ENCODE assay signal across 18 cellular contexts in genomic region chr6:3789018-3789895, GRCh38. TPM values are rescaled to one million over a fixed set of nuclear protein-coding genes. Genes with fewer than 3 reads are reported as not detected.
DNase-seq lines count a peak whose midpoint lies in the region; ATAC-seq and TF ChIP-seq lines count a peak whose summit lies in the region.
"Had no signal": no experiment of that assay in that cellular context is flagged by ENCODE, and none has a peak within 500 bp of the region (broad histone marks: within the 10 kb centered on the region; RNA-seq: fewer than 3 reads in every experiment).

No MANE protein-coding gene starts in this region.

- H3K9me3 ChIP-seq in breast epithelium (no peaks in the 10 kb centered on the region), left lung (no peaks in the 10 kb centered on the region)

- TF ChIP-seq CTCF in breast epithelium (IDR thresholded peaks at IDR 0.05) (no peak), MCF 10A (IDR thresholded peaks at IDR 0.05; ENCODE audit: unreplicated experiment) (no peak), choroid plexus epithelial cell (conservative IDR thresholded peaks at IDR 0.05; ENCODE audit: low read depth, low read length) (no peak), left lung (IDR thresholded peaks at IDR 0.05) (no peak)

- ATAC-seq in left lung (peak; percentile 12), HG03469 (IDR thresholded peaks at IDR 0.05; ENCODE audit: unreplicated experiment) (no peak)

- no peak for DNase-seq in breast epithelium (ENCODE audit: low spot score in 2 of 2)
- no peak for DNase-seq in MCF 10A (ENCODE audit: unreplicated experiment)
- peak; percentile 77 for DNase-seq in choroid plexus epithelial cell (ENCODE audit: low read depth)
- peak in 1 of 2 donors; percentile 37 for DNase-seq in left lung
- no peak for DNase-seq in immature natural killer cell
- DNase-seq in SW480 (ENCODE audit: low spot score) = no peak
- DNase-seq in SK-N-DZ (ENCODE audit: low spot score) = no peak
- DNase-seq: activated CD8-positive, alpha-beta memory T cell treated with anti-CD3 and anti-CD28 coated beads, Interleukin-2, amount 50 U/mL, for 4 hours; brain microvascular endothelial cell; CD4-positive, alpha-beta memory T cell; foreskin fibroblast; GOT3; mesendoderm; retina had no signal

- H3K27me3 Mint-ChIP-seq in MCF 10A (ENCODE audit: insufficient read depth, unreplicated experiment) (no peaks in the 10 kb centered on the region), immature natural killer cell (ENCODE audit: low read depth in 3 of 3) (peaks cover 0 to 2% (median 0%) of the 10 kb centered on the region in 3 donors)
- H3K27me3 Mint-ChIP-seq: CD4-positive, alpha-beta memory T cell had no signal

- H3K27ac Mint-ChIP-seq in MCF 10A (ENCODE audit: low read depth, unreplicated experiment) = no peak overlapping the region
- H3K27ac Mint-ChIP-seq in immature natural killer cell = no peak overlapping the region
- H3K27ac Mint-ChIP-seq: CD4-positive, alpha-beta memory T cell; nephron; T-helper 2 cell treated with Interferon-gamma antibody and Interleukin-4, amounts not matched to agents 5 μg/mL and 100 μg/mL, for 36 hours had no signal

- H3K4me1 ChIP-seq in breast epithelium (no peaks in the 10 kb centered on the region), left lung (no peaks in the 10 kb centered on the region)

- H3K27ac ChIP-seq in breast epithelium = peak overlapping the region; percentile 24 to 39
- H3K27ac ChIP-seq in left lung = no peak overlapping the region
- H3K27ac ChIP-seq: 22Rv1, brain microvascular endothelial cell had no signal

- H3K36me3 ChIP-seq in breast epithelium = no peaks in the 10 kb centered on the region
- no peaks in the 10 kb centered on the region for H3K36me3 ChIP-seq in left lung
- H3K36me3 ChIP-seq: brain microvascular endothelial cell had no signal

- intact Hi-C loops in breast epithelium (cut with DNase I; ENCODE audit: low total_unique reads) (no loop called here), MCF 10A (cut with micrococcal nuclease) (no loop called here), left lung (cut with DNase I) (no loop called here)

- H3K27me3 ChIP-seq in breast epithelium = no peaks in the 10 kb centered on the region
- no peaks in the 10 kb centered on the region for H3K27me3 ChIP-seq in left lung
- H3K27me3 ChIP-seq: brain microvascular endothelial cell had no signal

- H3K4me3 ChIP-seq in breast epithelium = no peak overlapping the region
- no peak overlapping the region for H3K4me3 ChIP-seq in choroid plexus epithelial cell (ENCODE audit: low read depth, low read length)
- no peak overlapping the region for H3K4me3 ChIP-seq in left lung

- no peaks in the 10 kb centered on the region for H3K36me3 Mint-ChIP-seq in MCF 10A (ENCODE audit: insufficient read depth, unreplicated experiment)
- no peaks in the 10 kb centered on the region for H3K36me3 Mint-ChIP-seq in immature natural killer cell
- H3K36me3 Mint-ChIP-seq: CD4-positive, alpha-beta memory T cell had no signal

- CTCF ChIA-PET in MCF 10A (lab: Yijun Ruan, JAX) = no interaction called here

- H3K4me3 Mint-ChIP-seq in MCF 10A (ENCODE audit: unreplicated experiment) = no peak overlapping the region
- no peak overlapping the region for H3K4me3 Mint-ChIP-seq in immature natural killer cell
- H3K4me3 Mint-ChIP-seq: CD4-positive, alpha-beta memory T cell; nephron; T-helper 2 cell treated with Interferon-gamma antibody and Interleukin-4, amounts not matched to agents 5 μg/mL and 100 μg/mL, for 36 hours had no signal

- POLR2A ChIA-PET in MCF 10A (lab: Yijun Ruan, JAX) = interaction anchor here (0.7 to 0.8 kb wide), 2 partner anchors 21 to 41 kb away, joined by 4 to 5 read pairs; no protein-coding TSS in a partner anchor

- H3K4me1 Mint-ChIP-seq in MCF 10A (ENCODE audit: insufficient read depth, unreplicated experiment) (peaks cover 10% of the 10 kb centered on the region), immature natural killer cell (no peaks in the 10 kb centered on the region)
- H3K4me1 Mint-ChIP-seq: CD4-positive, alpha-beta memory T cell; nephron had no signal

- no peak for TF ChIP-seq POLR2A in breast epithelium (IDR thresholded peaks at IDR 0.05)

- H3K9me3 Mint-ChIP-seq in MCF 10A (ENCODE audit: unreplicated experiment) (no peaks in the 10 kb centered on the region), immature natural killer cell (no peaks in the 10 kb centered on the region)
- H3K9me3 Mint-ChIP-seq: CD4-positive, alpha-beta memory T cell; nephron; T-helper 2 cell treated with Interferon-gamma antibody and Interleukin-4, amounts not matched to agents 5 μg/mL and 100 μg/mL, for 36 hours had no signal

- no TSS peak for BruUV-seq in MCF 10A (replicated peaks; lab: Mats Ljungman, UMichigan)

RNA-seq across cellular contexts. Expression of gene PXDC1, which starts 37.7 kb away (rescaled TPM):
- 100 to 1,000 TPM in 1 of 3 donors, 10 to 100 TPM in 2; 86.2 to 122 (median 88.0) TPM for total RNA-seq in breast epithelium
- 48.1 and 51.4 TPM in 2 replicates for total RNA-seq in MCF 10A (2022)
- 10 to 100 TPM; 49.9 to 50.8 TPM for total RNA-seq in left lung
- not detected for polyA plus RNA-seq in immature natural killer cell
- not detected in 2 replicates for polyA plus RNA-seq in SK-N-DZ (2014; cell fraction: cytosol; rRNA removed)
- polyA plus RNA-seq in SK-N-DZ (2014; cell fraction: nucleus; rRNA removed) = 0.32 TPM in 1 of 2 replicates, not detected in the other
- polyA plus RNA-seq: CD4-positive, alpha-beta memory T cell had no signal

RNA-seq across cellular contexts. Expression of gene FAM50B, which starts 59.9 kb away (rescaled TPM):
- total RNA-seq in breast epithelium = 10 to 100 TPM in 1 of 3 donors, 1 to 10 TPM in 2; 8.8 to 17.0 (median 9.3) TPM
- total RNA-seq in MCF 10A (2022) = 4.0 and 4.3 TPM in 2 replicates
- 10 to 100 TPM; 11.6 to 12.7 TPM for total RNA-seq in left lung
- polyA plus RNA-seq in immature natural killer cell = 10 to 100 TPM in 1 of 3 donors, 1 to 10 TPM in 2; 3.9 to 15.9 (median 4.2) TPM
- polyA plus RNA-seq in SK-N-DZ (2014; cell fraction: cytosol; rRNA removed) = 0.12 and 0.25 TPM in 2 replicates
- 0.16 TPM in 1 of 2 replicates, not detected in the other for polyA plus RNA-seq in SK-N-DZ (2014; cell fraction: nucleus; rRNA removed)

Comparison
In these comparisons a context has a peak if more than half of its experiments do, and no peak if none do; other contexts are left out.
1. H3K27ac ChIP-seq: peak in breast epithelium (2 of 2); none in left lung (0 of 2).